ENCODE assay signal across 16 cellular contexts in the genomic region with DNA sequence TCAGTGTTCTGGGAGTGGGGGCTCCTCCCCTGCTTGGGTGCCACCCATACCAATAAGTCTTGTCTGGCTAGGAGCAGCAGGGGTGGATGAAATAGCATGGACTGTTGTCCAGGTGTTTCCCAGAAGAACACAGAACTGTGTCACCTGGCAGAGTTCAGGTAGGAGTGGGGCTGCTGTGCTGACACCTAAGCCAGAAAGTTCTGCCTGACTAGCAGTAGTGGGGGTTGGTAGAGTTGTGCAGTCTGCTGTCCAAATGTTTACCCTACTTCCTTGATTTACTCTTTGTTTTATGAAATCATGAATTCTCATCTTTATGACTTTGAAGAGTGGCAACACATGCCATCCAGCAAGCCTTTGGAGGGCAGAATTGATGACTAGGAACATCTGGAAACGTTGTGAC. TPM values are rescaled to one million over a fixed set of nuclear protein-coding genes. Genes with fewer than 3 reads are reported as not detected.
DNase-seq lines count a peak whose midpoint lies in the region; ATAC-seq and TF ChIP-seq lines count a peak whose summit lies in the region.
"Had no signal": no experiment of that assay in that cellular context is flagged by ENCODE, and none has a peak within 500 bp of the region (broad histone marks: within the 10 kb centered on the region; RNA-seq: fewer than 3 reads in every experiment).

No MANE protein-coding gene starts in this region.

- H3K4me3 ChIP-seq in BE2C (ENCODE audit: low read depth, low read length) (0 out of 2 replicates have a peak overlapping the region, but pooled peaks have one; percentile 9), PC-3 (ENCODE audit: low read length) (no peak overlapping the region), prostate gland (no peak overlapping the region)
- H3K4me3 ChIP-seq: BLaER1 treated with 17β-estradiol and CSF1 and Interleukin-3, amounts not matched to agents 10 nM and 100 nM; GM23248 had no signal

- H3K9me2 ChIP-seq in PC-3 (replicated peaks; ENCODE audit: low read length), result no peaks in the 10 kb centered on the region

- H4K20me1 ChIP-seq in PC-3 (ENCODE audit: low read length), result no peaks in the 10 kb centered on the region
- H4K20me1 ChIP-seq: BLaER1 treated with 17β-estradiol and CSF1 and Interleukin-3, amounts not matched to agents 10 nM and 100 nM had no signal

- no peak overlapping the region for H3K9ac ChIP-seq in PC-3 (ENCODE audit: low read length)
- H3K9ac ChIP-seq: BLaER1 treated with 17β-estradiol and CSF1 and Interleukin-3, amounts not matched to agents 10 nM and 100 nM; GM23248 had no signal

- 37% methylated on average over 1 of the region's 1 CpG for WGBS in prostate gland

- no peaks in the 10 kb centered on the region for H3K9me3 ChIP-seq in BE2C
- H3K9me3 ChIP-seq in PC-3 (ENCODE audit: low read length), result no peaks in the 10 kb centered on the region
- no peaks in the 10 kb centered on the region for H3K9me3 ChIP-seq in prostate gland
- H3K9me3 ChIP-seq: BLaER1 treated with 17β-estradiol and CSF1 and Interleukin-3, amounts not matched to agents 10 nM and 100 nM had no signal

- no peak for TF ChIP-seq POLR2A in prostate gland (IDR thresholded peaks at IDR 0.05)

- no peaks in the 10 kb centered on the region for H3K79me2 ChIP-seq in PC-3 (ENCODE audit: low read length)

- intact Hi-C loops in PC-3 (cut with micrococcal nuclease), result no loop called here
- intact Hi-C loops in prostate gland (cut with DNase I), result no loop called here

- POLR2A ChIA-PET in PC-3 (lab: Charles Lee; ENCODE audit: unreplicated experiment), result no interaction called here

- no peak for ATAC-seq in PC-3

- peak overlapping the region; percentile 53; the same call in 1 of the 2 replicates for H2AFZ ChIP-seq in PC-3 (ENCODE audit: low read length)
- H2AFZ ChIP-seq: GM23248 had no signal

- no peaks in the 10 kb centered on the region for H3K4me1 ChIP-seq in BE2C
- no peaks in the 10 kb centered on the region for H3K4me1 ChIP-seq in PC-3 (ENCODE audit: insufficient read depth, low read length)
- no peaks in the 10 kb centered on the region for H3K4me1 ChIP-seq in prostate gland (replicated peaks)
- H3K4me1 ChIP-seq: BLaER1 treated with 17β-estradiol and CSF1 and Interleukin-3, amounts not matched to agents 10 nM and 100 nM had no signal

- H3K27me3 ChIP-seq in BE2C (no peaks in the 10 kb centered on the region), PC-3 (ENCODE audit: low read length) (no peaks in the 10 kb centered on the region), prostate gland (replicated peaks; ENCODE audit: insufficient read depth) (no peaks in the 10 kb centered on the region)
- H3K27me3 ChIP-seq: BLaER1 treated with 17β-estradiol and CSF1 and Interleukin-3, amounts not matched to agents 10 nM and 100 nM had no signal

- DNase-seq in NCI-H510A treated with DMSO at 0.1 percent for 48 hours (lab: John Stamatoyannopoulos, UW) (peak; percentile 0), NCI-H510A (lab: John Stamatoyannopoulos, UW) (no peak), BE2C (no peak), PC-3 (no peak), prostate gland (ENCODE audit: low spot score) (peak; percentile 37)
- no peak for DNase-seq in NK-92 treated with Interleukin-12 subunit alpha and Interleukin-12 subunit beta, amount 100 ng/mL, for 24 hours (lab: John Stamatoyannopoulos, UW)
- DNase-seq in stimulated activated CD4-positive, alpha-beta T cell treated with anti-CD3 and anti-CD28 coated beads, Interleukin-2, amount 100 ng/mL, for 48 hours, result no peak
- DNase-seq: 8988T; AML-193; Calu3; CD4-positive, alpha-beta T cell; DMS 273 treated with DMSO at 0.1 percent for 48 hours; DMS79 treated with DMSO at 0.1 percent for 48 hours; EL; GM23248 had no signal

- no peak for TF ChIP-seq CTCF in BE2C (IDR thresholded peaks at IDR 0.05; ENCODE audit: low read depth, low read length)
- no peak for TF ChIP-seq CTCF in PC-3 (conservative IDR thresholded peaks at IDR 0.05; ENCODE audit: low read depth, low read length)
- no peak for TF ChIP-seq CTCF in prostate gland (IDR thresholded peaks at IDR 0.05)

- H3K36me3 ChIP-seq in BE2C (no peaks in the 10 kb centered on the region), PC-3 (ENCODE audit: low read depth, low read length) (no peaks in the 10 kb centered on the region), prostate gland (no peaks in the 10 kb centered on the region)
- H3K36me3 ChIP-seq: BLaER1 treated with 17β-estradiol and CSF1 and Interleukin-3, amounts not matched to agents 10 nM and 100 nM had no signal

- H3K27ac ChIP-seq in PC-3 (ENCODE audit: low read length), result no peak overlapping the region
- H3K27ac ChIP-seq in prostate gland, result peak overlapping the region in 1 of 2 donors; percentile 30
- H3K27ac ChIP-seq: BLaER1 treated with 17β-estradiol and CSF1 and Interleukin-3, amounts not matched to agents 10 nM and 100 nM; GM23248 had no signal

- no peaks in the 10 kb centered on the region for H3F3A ChIP-seq in PC-3 (ENCODE audit: low read length, unreplicated experiment)

- BruUV-seq in PC-3 (replicated peaks; lab: Mats Ljungman, UMichigan), result no TSS peak

- H3K4me2 ChIP-seq in PC-3 (ENCODE audit: low read length), result peak overlapping the region; percentile 22; the same call in 1 of the 2 replicates
- H3K4me2 ChIP-seq: BLaER1 treated with 17β-estradiol and CSF1 and Interleukin-3, amounts not matched to agents 10 nM and 100 nM had no signal

- CTCF ChIA-PET in PC-3 (lab: Charles Lee), result no interaction called here

RNA-seq across cellular contexts. Expression of a gene that starts 27.3 kb away (rescaled TPM):
- 12.9 TPM for polyA plus RNA-seq in BE2C (2012; ENCODE audit: insufficient read depth, insufficient read length, low read depth)
- 6.5 and 8.1 TPM in 2 replicates for total RNA-seq in PC-3 (2014; rRNA removed)
- 10 to 100 TPM; 12.3 to 16.9 TPM for total RNA-seq in prostate gland

Comparison
In these comparisons a context has a peak if more than half of its experiments do, and no peak if none do; other contexts are left out.
1. DNase-seq: peak in NCI-H510A treated with DMSO at 0.1 percent for 48 hours (single experiment) and prostate gland (single experiment); none in NCI-H510A (single experiment), BE2C (single experiment), PC-3 (single experiment), NK-92 treated with Interleukin-12 subunit alpha and Interleukin-12 subunit beta, amount 100 ng/mL, for 24 hours (single experiment) and stimulated activated CD4-positive, alpha-beta T cell treated with anti-CD3 and anti-CD28 coated beads, Interleukin-2, amount 100 ng/mL, for 48 hours (0 of 2).